10 cellular contexts compared by ENCODE assay signal in genomic region chr7:50662059-50662689, GRCh38.
DNase-seq lines count a peak whose midpoint lies in the region; ATAC-seq, FAIRE-seq and TF ChIP-seq lines count a peak whose summit lies in the region.
"Had no signal": no experiment of that assay in that cellular context is flagged by ENCODE, and none has a peak within 500 bp of the region (broad histone marks: within the 10 kb centered on the region; RNA-seq: fewer than 3 reads in every experiment).

No MANE protein-coding gene starts in this region.

- peak overlapping the region; percentile 55 for H3K4me3 Mint-ChIP-seq in CD8-positive, alpha-beta T cell
- peak overlapping the region; percentile 82 to 96 (median 88) for H3K4me3 Mint-ChIP-seq in immature natural killer cell
- no peak overlapping the region for H3K4me3 Mint-ChIP-seq in endothelial cell (ENCODE audit: unreplicated experiment)

- peak; percentile 34 for ATAC-seq in CD8-positive, alpha-beta T cell
- ATAC-seq in GM19395 (IDR thresholded peaks at IDR 0.05; ENCODE audit: unreplicated experiment) (peak; percentile 10), GM21619 (IDR thresholded peaks at IDR 0.05; ENCODE audit: unreplicated experiment) (no peak)

- no peak overlapping the region for H3K4me3 ChIP-seq in CD8-positive, alpha-beta T cell (ENCODE audit: low read depth, low read length)
- no peak overlapping the region for H3K4me3 ChIP-seq in HAP-1
- H3K4me3 ChIP-seq: PC-9 had no signal

- CTCF ChIA-PET in CD8-positive, alpha-beta T cell (lab: Charles Lee) = interaction anchor here (0.7 to 2.8 kb wide), 6 partner anchors 9 to 194 kb away, joined by 3 to 12 read pairs (median 4); no protein-coding TSS in a partner anchor

- H3K36me3 ChIP-seq in CD8-positive, alpha-beta T cell (ENCODE audit: insufficient read depth, low read length) = no peaks in the 10 kb centered on the region
- H3K36me3 ChIP-seq in HAP-1 (replicated peaks) = peaks cover 3% of the 10 kb centered on the region

- intact Hi-C loops in CD8-positive, alpha-beta T cell (cut with DNase I, micrococcal nuclease) = no loop called here

- H3K9me3 ChIP-seq in CD8-positive, alpha-beta T cell (ENCODE audit: low read length) = no peaks in the 10 kb centered on the region
- no peaks in the 10 kb centered on the region for H3K9me3 ChIP-seq in HAP-1

- H3K9me3 Mint-ChIP-seq in CD8-positive, alpha-beta T cell = no peaks in the 10 kb centered on the region
- H3K9me3 Mint-ChIP-seq in immature natural killer cell (no peaks in the 10 kb centered on the region), endothelial cell (ENCODE audit: unreplicated experiment) (no peaks in the 10 kb centered on the region)

- H3K27me3 ChIP-seq in CD8-positive, alpha-beta T cell (ENCODE audit: insufficient read depth, low read length) = no peaks in the 10 kb centered on the region
- H3K27me3 ChIP-seq in HAP-1 (ENCODE audit: low read depth) = no peaks in the 10 kb centered on the region

- peak overlapping the region; percentile 79 for H3K27ac Mint-ChIP-seq in CD8-positive, alpha-beta T cell
- H3K27ac Mint-ChIP-seq in immature natural killer cell (peak overlapping the region; percentile 70 to 91 (median 80)), endothelial cell (ENCODE audit: unreplicated experiment) (no peak overlapping the region)

- FAIRE-seq in RCC 7860 (lab: Jason Lieb, UNC) = no peak

- H3K27me3 Mint-ChIP-seq in CD8-positive, alpha-beta T cell (ENCODE audit: low read depth) = no peaks in the 10 kb centered on the region
- H3K27me3 Mint-ChIP-seq in immature natural killer cell (ENCODE audit: low read depth in 3 of 3) (peaks cover 5 to 9% (median 8%) of the 10 kb centered on the region in 3 donors), endothelial cell (ENCODE audit: unreplicated experiment) (peaks cover 5% of the 10 kb centered on the region)

- peak in 6 of 7 experiments; percentile 13 to 62 (median 37) for DNase-seq in CD8-positive, alpha-beta T cell
- peak; percentile 19 for DNase-seq in NOMO-1 treated with dmso at 0.1 percent for 144 hours (lab: John Stamatoyannopoulos, UW; ENCODE audit: unreplicated experiment)
- DNase-seq in immature natural killer cell = peak in 2 of 3 donors; percentile 15 to 18
- DNase-seq in endothelial cell (ENCODE audit: low spot score) = no peak
- no peak for DNase-seq in RCC 7860 (ENCODE audit: low spot score)
- no peak for DNase-seq in HAP-1 (ENCODE audit: low spot score in 2 of 2)
- DNase-seq: NCI-H1417 treated with DMSO at 0.1 percent for 48 hours, PC-9 had no signal

- in situ Hi-C loops in HAP-1 (cut with MboI; ENCODE audit: low sequenced_read_pairs) = no loop called here

- POLR2A ChIA-PET in CD8-positive, alpha-beta T cell (lab: Charles Lee) = interaction anchor here (0.5 to 1.3 kb wide), 3 partner anchors 14 to 193 kb away, joined by 3 to 5 read pairs (median 4); no protein-coding TSS in a partner anchor

- H3K4me1 Mint-ChIP-seq in CD8-positive, alpha-beta T cell (ENCODE audit: low read depth) = peaks cover 49% of the 10 kb centered on the region
- peaks cover 49 to 50% of the 10 kb centered on the region in 2 donors for H3K4me1 Mint-ChIP-seq in immature natural killer cell
- H3K4me1 Mint-ChIP-seq in endothelial cell (ENCODE audit: unreplicated experiment) = peaks cover 35% of the 10 kb centered on the region

- TF ChIP-seq CTCF in CD8-positive, alpha-beta T cell (IDR thresholded peaks at IDR 0.05) = no peak
- TF ChIP-seq CTCF in endothelial cell (IDR thresholded peaks at IDR 0.05; ENCODE audit: unreplicated experiment) = no peak

- H3K36me3 Mint-ChIP-seq in CD8-positive, alpha-beta T cell = no peaks in the 10 kb centered on the region
- H3K36me3 Mint-ChIP-seq in immature natural killer cell (no peaks in the 10 kb centered on the region), endothelial cell (ENCODE audit: low read depth, unreplicated experiment) (peaks cover 40% of the 10 kb centered on the region)

- peaks cover 42% of the 10 kb centered on the region for H3K4me1 ChIP-seq in CD8-positive, alpha-beta T cell (ENCODE audit: insufficient read depth, low read length)
- H3K4me1 ChIP-seq in HAP-1 = no peaks in the 10 kb centered on the region

- H3K27ac ChIP-seq in CD8-positive, alpha-beta T cell (ENCODE audit: low read depth, low read length) = no peak overlapping the region
- H3K27ac ChIP-seq: PC-9 had no signal

Comparison
In these comparisons a context has a peak if more than half of its experiments do, and no peak if none do; other contexts are left out.
1. DNase-seq: peak in CD8-positive, alpha-beta T cell (6 of 7), NOMO-1 treated with dmso at 0.1 percent for 144 hours (single experiment) and immature natural killer cell (2 of 3); none in endothelial cell (single experiment), RCC 7860 (single experiment) and HAP-1 (0 of 2).